Comparison of ENCODE assay signal across 8 cellular contexts in the genomic region with DNA sequence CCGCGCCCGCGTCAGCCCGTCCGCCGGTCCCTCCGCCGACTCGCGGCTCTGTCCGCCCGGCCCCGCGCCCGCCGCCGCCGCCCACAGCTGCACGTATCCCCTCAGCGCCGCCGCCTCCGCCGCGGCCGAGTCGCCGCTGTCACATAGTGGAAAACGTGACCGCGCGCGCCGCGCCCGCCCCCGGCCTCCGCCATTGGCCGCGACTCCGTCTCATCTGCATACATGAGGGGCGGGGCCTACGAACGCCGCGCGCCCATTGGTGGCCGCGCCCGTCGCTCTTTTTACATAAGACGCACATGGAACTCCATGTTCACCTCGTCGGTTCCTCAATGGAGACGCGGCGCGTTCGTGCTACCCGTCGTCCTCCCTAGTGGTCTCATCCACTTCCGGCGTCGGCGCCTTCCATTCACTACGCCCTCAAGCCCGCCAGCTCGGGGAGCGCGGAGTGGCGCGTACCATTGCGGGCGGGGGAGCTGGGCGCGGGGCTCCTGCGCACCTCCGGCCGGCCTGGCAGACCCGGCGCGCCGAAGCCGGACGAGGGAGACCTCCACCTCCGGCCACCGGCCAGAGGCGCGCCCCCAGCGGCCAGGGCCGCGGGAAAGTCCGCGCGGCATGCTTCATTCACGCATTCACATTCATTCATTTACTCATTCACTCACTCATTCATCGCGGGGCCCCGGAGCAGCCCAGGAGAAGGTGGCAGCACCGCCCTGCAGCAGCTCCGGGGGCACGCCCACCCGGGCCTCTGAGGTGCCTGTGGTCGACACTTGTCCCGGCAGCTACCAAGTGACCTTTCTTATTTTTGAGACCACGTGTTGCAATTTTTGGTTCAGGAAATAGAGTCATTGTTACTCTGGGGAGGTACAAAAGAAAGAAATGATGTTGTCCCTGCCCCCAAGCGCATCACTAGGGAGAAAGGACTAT. TPM values are rescaled to one million over a fixed set of nuclear protein-coding genes. Genes with fewer than 3 reads are reported as not detected.
A peak's percentile ranks its signal among the peaks of the same experiment; 100 is the strongest.
DNase-seq lines count a peak whose midpoint lies in the region; ATAC-seq and TF ChIP-seq lines count a peak whose summit lies in the region.

No MANE protein-coding gene starts in this region.

- H3K4me3 Mint-ChIP-seq in CD4-positive, alpha-beta memory T cell, result peak overlapping the region; percentile 83 to 95 (median 92)
- peak overlapping the region; percentile 87 for H3K4me3 Mint-ChIP-seq in activated CD4-positive, alpha-beta memory T cell treated with anti-CD3 and anti-CD28 coated beads, Interleukin-2, amount 10 ng/mL, durations not matched to agents 7 days and 5 days

- H3K27ac ChIP-seq in CD4-positive, alpha-beta memory T cell (ENCODE audit: low read depth, low read length), result peak overlapping the region; percentile 72
- H3K27ac ChIP-seq in ectodermal cell (ENCODE audit: insufficient read depth, low read depth, low read length, poor library complexity, severe bottlenecking) (peak overlapping the region; percentile 70), lung (ENCODE audit: low read depth in 1 of 2, low read length in 1 of 2) (peak overlapping the region; percentile 85 to 97)

- no peaks in the 10 kb centered on the region for H3K27me3 ChIP-seq in CD4-positive, alpha-beta memory T cell (ENCODE audit: insufficient read depth, low read length)
- peaks cover 8% of the 10 kb centered on the region for H3K27me3 ChIP-seq in ectodermal cell (ENCODE audit: control insufficient read depth, insufficient read depth, low read length, poor library complexity, severe bottlenecking)
- H3K27me3 ChIP-seq in lung (ENCODE audit: control insufficient read depth, insufficient read depth), result no peaks in the 10 kb centered on the region

- H3K4me3 ChIP-seq in CD4-positive, alpha-beta memory T cell (ENCODE audit: low read length in 2 of 2), result peak overlapping the region; percentile 45 to 80
- H3K4me3 ChIP-seq in ectodermal cell (ENCODE audit: insufficient read depth, low read depth, low read length) (peak overlapping the region; percentile 66), lung (peak overlapping the region; percentile 82)

- no peaks in the 10 kb centered on the region for H3K27me3 Mint-ChIP-seq in CD4-positive, alpha-beta memory T cell
- H3K27me3 Mint-ChIP-seq in activated CD4-positive, alpha-beta memory T cell treated with anti-CD3 and anti-CD28 coated beads, Interleukin-2, amount 10 ng/mL, durations not matched to agents 7 days and 5 days, result no peaks in the 10 kb centered on the region

- peaks cover 0 to 3% of the 10 kb centered on the region in 2 donors for H3K36me3 Mint-ChIP-seq in CD4-positive, alpha-beta memory T cell
- H3K36me3 Mint-ChIP-seq in activated CD4-positive, alpha-beta memory T cell treated with anti-CD3 and anti-CD28 coated beads, Interleukin-2, amount 10 ng/mL, durations not matched to agents 7 days and 5 days (ENCODE audit: low read depth), result no peaks in the 10 kb centered on the region

- DNase-seq in CD4-positive, alpha-beta memory T cell, result peak; percentile 97 to 99 (median 98)
- DNase-seq in NCI-H82 (lab: John Stamatoyannopoulos, UW), result peak; percentile 100
- peak; percentile 98 for DNase-seq in activated CD4-positive, alpha-beta memory T cell treated with anti-CD3 and anti-CD28 coated beads, Interleukin-2, amount 10 ng/mL, durations not matched to agents 7 days and 5 days
- DNase-seq in lung (ENCODE audit: low spot score), result peak; percentile 97
- peak; percentile 93 to 95 (median 95) for DNase-seq in stimulated activated CD4-positive, alpha-beta T cell treated with anti-CD3 and anti-CD28 coated beads, TNF-alpha, amount 100 ng/mL, for 4 hours (ENCODE audit: low read depth in 3 of 3)

- POLR2A ChIA-PET in CD4-positive, alpha-beta memory T cell (lab: Charles Lee; ENCODE audit: partially characterized antibody), result interaction anchor here (0.6 to 1.8 kb wide), 9 partner anchors 10 to 227 kb away, joined by 3 to 6 read pairs (median 4); a partner anchor contains a TSS
- POLR2A ChIA-PET in activated CD4-positive, alpha-beta memory T cell treated with anti-CD3 and anti-CD28 coated beads, Interleukin-2, amount 10 ng/mL, durations not matched to agents 7 days and 5 days (lab: Charles Lee), result interaction anchor here (1.1 to 3.3 kb wide), 9 partner anchors 26 to 596 kb away, joined by 3 to 7 read pairs (median 4); a partner anchor contains a TSS

- TF ChIP-seq CTCF in lung (IDR thresholded peaks at IDR 0.05; ENCODE audit: control extremely low read depth, extremely low read depth), result no peak

- peaks cover 17 to 52% (median 36%) of the 10 kb centered on the region in 4 donors for H3K4me1 Mint-ChIP-seq in CD4-positive, alpha-beta memory T cell
- peaks cover 25% of the 10 kb centered on the region for H3K4me1 Mint-ChIP-seq in activated CD4-positive, alpha-beta memory T cell treated with anti-CD3 and anti-CD28 coated beads, Interleukin-2, amount 10 ng/mL, durations not matched to agents 7 days and 5 days

- WGBS in ectodermal cell, 2 experiments, result 0% methylated on average over 108 of the region's 108 CpGs
- WGBS in lung, 2 donors, result 1% methylated on average over 90 to 108 of the region's 108 CpGs

- CTCF ChIA-PET in CD4-positive, alpha-beta memory T cell (lab: Charles Lee; ENCODE audit: partially characterized antibody), result interaction anchor here (0.6 to 1.7 kb wide), 2 partner anchors 42 to 134 kb away, joined by 3 read pairs; no protein-coding TSS in a partner anchor
- CTCF ChIA-PET in activated CD4-positive, alpha-beta memory T cell treated with anti-CD3 and anti-CD28 coated beads, Interleukin-2, amount 10 ng/mL, durations not matched to agents 7 days and 5 days (lab: Charles Lee), result interaction anchor here (0.9 to 2.5 kb wide), 3 partner anchors 10 to 320 kb away, joined by 3 to 13 read pairs (median 3); no protein-coding TSS in a partner anchor

- peaks cover 35% of the 10 kb centered on the region for H3K4me1 ChIP-seq in CD4-positive, alpha-beta memory T cell (ENCODE audit: insufficient read depth, low read length)
- H3K4me1 ChIP-seq in ectodermal cell (ENCODE audit: control insufficient read depth, insufficient read depth, low read length) (peaks cover 34% of the 10 kb centered on the region), lung (ENCODE audit: control insufficient read depth in 2 of 2, insufficient read depth in 2 of 2, low read length in 2 of 2) (peaks cover 12 to 20% of the 10 kb centered on the region in 2 donors)

- intact Hi-C loops in CD4-positive, alpha-beta memory T cell (cut with micrococcal nuclease), result loop anchor here (1.0 to 5.0 kb wide), 7 partner anchors 31 to 1204 kb away; a partner anchor contains a TSS

- ATAC-seq in GM19438 (IDR thresholded peaks at IDR 0.05; ENCODE audit: low read depth, unreplicated experiment) (peak; percentile 89), HG03575 (IDR thresholded peaks at IDR 0.05; ENCODE audit: extremely low read depth, insufficient number of reproducible peaks, low FRiP score, unreplicated experiment) (peak; percentile 51), lung (ENCODE audit: insufficient read depth, low FRiP score) (peak; percentile 91)

- H3K36me3 ChIP-seq in CD4-positive, alpha-beta memory T cell (ENCODE audit: insufficient read depth, low read length), result no peaks in the 10 kb centered on the region
- H3K36me3 ChIP-seq in ectodermal cell (ENCODE audit: control insufficient read depth, insufficient read depth, low read length) (no peaks in the 10 kb centered on the region), lung (ENCODE audit: control insufficient read depth in 2 of 2, insufficient read depth in 2 of 2, low read length in 2 of 2) (no peaks in the 10 kb centered on the region)

- H3K9me3 Mint-ChIP-seq in CD4-positive, alpha-beta memory T cell, result no peaks in the 10 kb centered on the region
- H3K9me3 Mint-ChIP-seq in activated CD4-positive, alpha-beta memory T cell treated with anti-CD3 and anti-CD28 coated beads, Interleukin-2, amount 10 ng/mL, durations not matched to agents 7 days and 5 days, result no peaks in the 10 kb centered on the region

- peak overlapping the region; percentile 92 to 98 (median 97) for H3K27ac Mint-ChIP-seq in CD4-positive, alpha-beta memory T cell
- H3K27ac Mint-ChIP-seq in activated CD4-positive, alpha-beta memory T cell treated with anti-CD3 and anti-CD28 coated beads, Interleukin-2, amount 10 ng/mL, durations not matched to agents 7 days and 5 days, result peak overlapping the region; percentile 82

- H3K9me3 ChIP-seq in CD4-positive, alpha-beta memory T cell (ENCODE audit: control insufficient read depth in 1 of 2, low read length in 2 of 2), result no peaks in the 10 kb centered on the region
- H3K9me3 ChIP-seq in ectodermal cell (ENCODE audit: control insufficient read depth, low read length) (no peaks in the 10 kb centered on the region), lung (ENCODE audit: control insufficient read depth in 2 of 2, insufficient read depth in 1 of 2, low read length in 1 of 2) (no peaks in the 10 kb centered on the region)

RNA-seq across cellular contexts. Expression of a gene that starts 0.5 kb away (rescaled TPM):
- 10 to 100 TPM; 11.5 to 13.4 TPM for total RNA-seq in CD4-positive, alpha-beta memory T cell
- polyA plus RNA-seq in CD4-positive, alpha-beta memory T cell, result 1 to 10 TPM in 1 of 2 donors, under 1 TPM in 1; 0.42 to 5.3 TPM
- 1 to 10 TPM; 8.7 to 9.2 TPM for total RNA-seq in activated CD4-positive, alpha-beta memory T cell treated with anti-CD3 and anti-CD28 coated beads, Interleukin-2, amount 10 ng/mL, durations not matched to agents 7 days and 5 days
- 3.7 TPM for polyA plus RNA-seq in ectodermal cell (2013, experiment 1 of 4)
- polyA plus RNA-seq in ectodermal cell (2013, experiment 2 of 4), result 3.3 TPM
- polyA plus RNA-seq in ectodermal cell (2013, experiment 3 of 4), result 3.6 TPM
- polyA plus RNA-seq in ectodermal cell (2013, experiment 4 of 4), result 4.7 TPM
- total RNA-seq in lung, result 10 to 100 TPM; 15.0 to 27.1 TPM
- polyA plus RNA-seq in lung, result 1 to 10 TPM; 4.1 to 6.0 TPM

RNA-seq across cellular contexts. Expression of a gene that starts 31.4 kb away (rescaled TPM):
- 10 to 100 TPM in 1 of 2 experiments, 1 to 10 TPM in 1; 6.8 to 11.0 TPM for total RNA-seq in CD4-positive, alpha-beta memory T cell
- 1 to 10 TPM; 3.0 to 6.6 TPM for polyA plus RNA-seq in CD4-positive, alpha-beta memory T cell
- 1 to 10 TPM; 5.4 to 7.0 TPM for total RNA-seq in activated CD4-positive, alpha-beta memory T cell treated with anti-CD3 and anti-CD28 coated beads, Interleukin-2, amount 10 ng/mL, durations not matched to agents 7 days and 5 days
- polyA plus RNA-seq in ectodermal cell (2013, experiment 1 of 4), result 19.0 TPM
- 15.4 TPM for polyA plus RNA-seq in ectodermal cell (2013, experiment 2 of 4)
- polyA plus RNA-seq in ectodermal cell (2013, experiment 3 of 4), result 12.0 TPM
- 12.4 TPM for polyA plus RNA-seq in ectodermal cell (2013, experiment 4 of 4)
- total RNA-seq in lung, result 10 to 100 TPM; 19.5 to 41.0 TPM
- 10 to 100 TPM in 1 of 2 donors, 1 to 10 TPM in 1; 8.9 to 10.0 TPM for polyA plus RNA-seq in lung

RNA-seq across cellular contexts. Expression of a gene that starts 49.1 kb away (rescaled TPM):
- 1 to 10 TPM in 1 of 2 experiments, under 1 TPM in 1; 0.67 to 2.1 TPM for total RNA-seq in CD4-positive, alpha-beta memory T cell
- polyA plus RNA-seq in CD4-positive, alpha-beta memory T cell, result 1 to 10 TPM in 1 of 2 donors, under 1 TPM in 1; 0.99 to 4.9 TPM
- total RNA-seq in activated CD4-positive, alpha-beta memory T cell treated with anti-CD3 and anti-CD28 coated beads, Interleukin-2, amount 10 ng/mL, durations not matched to agents 7 days and 5 days, result 1 to 10 TPM; 2.7 to 3.7 TPM
- polyA plus RNA-seq in ectodermal cell (2013, experiment 1 of 4), result 15.8 TPM
- polyA plus RNA-seq in ectodermal cell (2013, experiment 2 of 4), result 11.9 TPM
- 22.0 TPM for polyA plus RNA-seq in ectodermal cell (2013, experiment 3 of 4)
- 32.6 TPM for polyA plus RNA-seq in ectodermal cell (2013, experiment 4 of 4)
- total RNA-seq in lung, result 10 to 100 TPM in 1 of 2 donors, 1 to 10 TPM in 1; 4.4 to 12.5 TPM
- 10 to 100 TPM in 1 of 2 donors, 1 to 10 TPM in 1; 9.8 to 11.6 TPM for polyA plus RNA-seq in lung

Comparison
In these comparisons a context has a peak if more than half of its experiments do, and no peak if none do; other contexts are left out.
1. Peak in every context shown above with its lines: DNase-seq, ATAC-seq, H3K4me3 ChIP-seq and H3K27ac ChIP-seq.